ENCODE assay signal across 8 cellular contexts in the genomic region with DNA sequence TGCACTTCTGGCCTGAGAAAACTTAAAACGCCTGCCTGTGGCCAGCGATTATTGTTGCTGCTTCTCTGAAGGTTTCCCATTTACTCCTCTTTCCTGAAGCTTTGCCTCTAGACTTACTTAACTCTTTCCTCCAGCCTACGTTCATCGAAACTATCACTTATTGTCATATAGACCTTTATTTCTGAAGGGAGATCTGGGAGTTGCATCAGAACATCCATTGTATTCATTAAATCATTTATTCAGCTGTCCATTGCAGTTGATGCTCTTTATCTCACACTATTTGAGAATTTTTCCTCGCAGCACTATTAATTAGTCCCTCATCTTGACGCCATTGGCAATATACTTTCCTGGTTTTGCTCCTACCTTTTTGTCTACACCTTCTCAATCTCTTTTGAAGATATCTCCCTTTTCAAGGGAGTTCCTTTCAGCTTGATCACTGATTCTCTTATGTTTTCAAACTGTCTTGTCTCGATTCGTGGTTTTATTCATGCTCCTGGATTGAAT. TPM values are rescaled to one million over a fixed set of nuclear protein-coding genes. Genes with fewer than 3 reads are reported as not detected.
DNase-seq lines count a peak whose midpoint lies in the region; ATAC-seq and TF ChIP-seq lines count a peak whose summit lies in the region.

No MANE protein-coding gene starts in this region.

- in situ Hi-C loops in GM13976 (cut with MboI; ENCODE audit: low sequenced_read_pairs, unreplicated experiment) = no loop called here

- H3K27me3 ChIP-seq in AG04450 (ENCODE audit: control insufficient read depth, insufficient read depth, low read length) (no peaks in the 10 kb centered on the region), colonic mucosa (no peaks in the 10 kb centered on the region)
- peaks cover 0 to 4% of the 10 kb centered on the region in 2 donors for H3K27me3 ChIP-seq in naive thymus-derived CD4-positive, alpha-beta T cell (ENCODE audit: control insufficient read depth in 2 of 2, insufficient read depth in 2 of 2, low read length in 2 of 2)

- H3K27ac Mint-ChIP-seq in naive thymus-derived CD4-positive, alpha-beta T cell = peak overlapping the region; percentile 89 to 99 (median 97)

- H3K36me3 Mint-ChIP-seq in naive thymus-derived CD4-positive, alpha-beta T cell = peaks cover 25 to 47% (median 32%) of the 10 kb centered on the region in 5 donors

- H3K27me3 Mint-ChIP-seq in naive thymus-derived CD4-positive, alpha-beta T cell = peaks cover 18 to 25% (median 21%) of the 10 kb centered on the region in 5 donors

- H3K9me3 ChIP-seq in AG04450 (ENCODE audit: control insufficient read depth, insufficient read depth, low read length) (peaks cover 10% of the 10 kb centered on the region; the same call in 1 of the 2 replicates), colonic mucosa (no peaks in the 10 kb centered on the region)
- peaks cover 4 to 13% (median 5%) of the 10 kb centered on the region in 3 experiments for H3K9me3 ChIP-seq in naive thymus-derived CD4-positive, alpha-beta T cell (ENCODE audit: control insufficient read depth in 2 of 3, low read length in 3 of 3)

- ATAC-seq in naive thymus-derived CD4-positive, alpha-beta T cell = no peak
- no peak for ATAC-seq in HG03139 (IDR thresholded peaks at IDR 0.05; ENCODE audit: unreplicated experiment)

- intact Hi-C loops in colonic mucosa (cut with DNase I) = no loop called here
- intact Hi-C loops in naive thymus-derived CD4-positive, alpha-beta T cell (cut with micrococcal nuclease) = loop anchor here (1.0 to 5.0 kb wide), 13 partner anchors 47 to 793 kb away; a partner anchor contains a TSS

- H3K9me3 Mint-ChIP-seq in naive thymus-derived CD4-positive, alpha-beta T cell = peaks cover 23 to 94% (median 45%) of the 10 kb centered on the region in 11 donors

- CTCF ChIA-PET in AG04450 (lab: Charles Lee) = interaction anchor here (0.5 to 1.2 kb wide), 5 partner anchors 28 to 577 kb away, joined by 3 to 9 read pairs (median 3); no protein-coding TSS in a partner anchor
- CTCF ChIA-PET in naive thymus-derived CD4-positive, alpha-beta T cell (lab: Charles Lee) = interaction anchor here (0.7 to 1.5 kb wide), 4 partner anchors 87 to 181 kb away, joined by 3 to 6 read pairs (median 4); no protein-coding TSS in a partner anchor

- DNase-seq in AG04450 (ENCODE audit: low read depth, low spot score) (no peak), colonic mucosa (no peak), GM13976 (ENCODE audit: low spot score) (no peak), CD1c-positive myeloid dendritic cell (ENCODE audit: extremely low spot score) (no peak)
- DNase-seq in Jurkat, Clone E6-1 (ENCODE audit: low read depth, low spot score) = no peak
- no peak for DNase-seq in naive thymus-derived CD4-positive, alpha-beta T cell
- no peak for DNase-seq in activated effector memory CD4-positive, alpha-beta T cell treated with Interleukin-2 at 50 U/mL for 16 hours

- no peaks in the 10 kb centered on the region for H3K36me3 ChIP-seq in colonic mucosa
- no peaks in the 10 kb centered on the region for H3K36me3 ChIP-seq in naive thymus-derived CD4-positive, alpha-beta T cell (ENCODE audit: control insufficient read depth in 2 of 3, insufficient read depth in 3 of 3, low read length in 3 of 3)

- peaks cover 29 to 50% (median 35%) of the 10 kb centered on the region in 7 donors for H3K4me1 Mint-ChIP-seq in naive thymus-derived CD4-positive, alpha-beta T cell

- H3K4me3 Mint-ChIP-seq in naive thymus-derived CD4-positive, alpha-beta T cell = peak overlapping the region; percentile 81 to 98 (median 93)

- H3K9ac ChIP-seq in colonic mucosa (ENCODE audit: low read depth in 2 of 2, low read length in 2 of 2) = no peak overlapping the region

- H3K27ac ChIP-seq in AG04450 (ENCODE audit: low read depth, low read length) = peak overlapping the region; percentile 93
- peak overlapping the region; percentile 89 for H3K27ac ChIP-seq in colonic mucosa
- H3K27ac ChIP-seq in naive thymus-derived CD4-positive, alpha-beta T cell (ENCODE audit: low read depth, low read length) = peak overlapping the region; percentile 89

- TF ChIP-seq CTCF in AG04450 (IDR thresholded peaks at IDR 0.05; ENCODE audit: low read depth, low read length) = no peak
- no peak for TF ChIP-seq CTCF in colonic mucosa (IDR thresholded peaks at IDR 0.05)
- no peak for TF ChIP-seq CTCF in GM13976 (IDR thresholded peaks at IDR 0.05; ENCODE audit: borderline replicate concordance, control extremely low read depth, extremely low read depth, insufficient read depth, missing control alignments)

- no peaks in the 10 kb centered on the region for H3K4me1 ChIP-seq in colonic mucosa
- peaks cover 25% of the 10 kb centered on the region in 2 donors for H3K4me1 ChIP-seq in naive thymus-derived CD4-positive, alpha-beta T cell (ENCODE audit: control insufficient read depth in 2 of 2, insufficient read depth in 2 of 2, low read length in 2 of 2)

- H3K4me3 ChIP-seq in AG04450 (ENCODE audit: low read depth, low read length) = peak overlapping the region; percentile 91
- peak overlapping the region; percentile 70 for H3K4me3 ChIP-seq in Jurkat, Clone E6-1 (ENCODE audit: low read length)
- H3K4me3 ChIP-seq in colonic mucosa = peak overlapping the region; percentile 54
- H3K4me3 ChIP-seq in naive thymus-derived CD4-positive, alpha-beta T cell (ENCODE audit: low read length) = peak overlapping the region; percentile 90

- POLR2A ChIA-PET in AG04450 (lab: Yijun Ruan, JAX) = interaction anchor here (0.7 to 1.3 kb wide), 3 partner anchors 27 to 382 kb away, joined by 4 read pairs; a partner anchor contains a TSS
- POLR2A ChIA-PET in naive thymus-derived CD4-positive, alpha-beta T cell (lab: Charles Lee) = interaction anchor here (0.6 to 2.2 kb wide), 20 partner anchors 9 to 932 kb away, joined by 3 to 36 read pairs (median 4); a partner anchor contains a TSS

RNA-seq across cellular contexts. Expression of a gene that starts 0.7 kb away (rescaled TPM):
- polyA plus RNA-seq in AG04450 (2011; rRNA removed) = 10.0 and 14.9 TPM in 2 replicates
- polyA minus RNA-seq in AG04450 (2011; rRNA and poly(A)+ RNA removed) = 4.5 and 8.5 TPM in 2 replicates
- polyA plus RNA-seq in Jurkat, Clone E6-1 (2012; ENCODE audit: insufficient read depth, insufficient read length) = 17.1 TPM
- total RNA-seq in colonic mucosa = 10 to 100 TPM in 1 of 2 donors, 1 to 10 TPM in 1; 8.9 to 13.0 TPM
- total RNA-seq in naive thymus-derived CD4-positive, alpha-beta T cell = 10 to 100 TPM in 3 of 5 experiments, 1 to 10 TPM in 2; 7.9 to 25.8 (median 17.3) TPM
- 10 to 100 TPM; 20.2 to 24.4 TPM for polyA plus RNA-seq in naive thymus-derived CD4-positive, alpha-beta T cell
